9 cellular contexts compared by ENCODE assay signal in genomic region chr21:45642122-45642813, GRCh38. TPM values are rescaled to one million over a fixed set of nuclear protein-coding genes. Genes with fewer than 3 reads are reported as not detected.
DNase-seq lines count a peak whose midpoint lies in the region; ATAC-seq and TF ChIP-seq lines count a peak whose summit lies in the region.
"Had no signal": no experiment of that assay in that cellular context is flagged by ENCODE, and none has a peak within 500 bp of the region (broad histone marks: within the 10 kb centered on the region; RNA-seq: fewer than 3 reads in every experiment).

No MANE protein-coding gene starts in this region.

- H3K4me3 ChIP-seq in NT2/D1 (ENCODE audit: insufficient read length, low read depth) (peak overlapping the region; percentile 47), right cardiac atrium (ENCODE audit: low read length) (peak overlapping the region; percentile 95)
- H3K4me3 ChIP-seq: gastrocnemius medialis had no signal

- peak in 1 of 2 donors; percentile 6 for ATAC-seq in right cardiac atrium
- peak; percentile 17 for ATAC-seq in stimulated activated effector memory CD8-positive, alpha-beta T cell treated with anti-CD3 and anti-CD28 coated beads, Interleukin-12 subunit alpha, Interleukin-12 subunit beta, amount 100 ng/mL, for 72 hours
- ATAC-seq in HG03342 (IDR thresholded peaks at IDR 0.05; ENCODE audit: unreplicated experiment) = no peak
- ATAC-seq in HG03025 (IDR thresholded peaks at IDR 0.05; ENCODE audit: low FRiP score, unreplicated experiment) = no peak

- H3K27ac ChIP-seq in right cardiac atrium (ENCODE audit: low read length) = no peak overlapping the region
- H3K27ac ChIP-seq: gastrocnemius medialis had no signal

- WGBS in right cardiac atrium = 7% methylated on average over 90 of the region's 91 CpGs

- no peak overlapping the region for H3K27ac Mint-ChIP-seq in stimulated activated effector memory CD8-positive, alpha-beta T cell treated with anti-CD3 and anti-CD28 coated beads, Interleukin-12 subunit alpha, Interleukin-12 subunit beta, amount 100 ng/mL, for 72 hours
- H3K27ac Mint-ChIP-seq in type B pancreatic cell = no peak overlapping the region

- H3K27me3 ChIP-seq in NT2/D1 (ENCODE audit: insufficient read depth, insufficient read length) (peaks cover 29% of the 10 kb centered on the region), right cardiac atrium (ENCODE audit: control insufficient read depth, insufficient read depth) (no peaks in the 10 kb centered on the region)

- H3K4me1 ChIP-seq in NT2/D1 (ENCODE audit: insufficient read depth, insufficient read length) = peaks cover 28% of the 10 kb centered on the region
- no peaks in the 10 kb centered on the region for H3K4me1 ChIP-seq in right cardiac atrium (ENCODE audit: control insufficient read depth, insufficient read depth, low read length)

- H3K4me3 Mint-ChIP-seq in stimulated activated effector memory CD8-positive, alpha-beta T cell treated with anti-CD3 and anti-CD28 coated beads, Interleukin-12 subunit alpha, Interleukin-12 subunit beta, amount 100 ng/mL, for 72 hours = peak overlapping the region; percentile 25
- H3K4me3 Mint-ChIP-seq in type B pancreatic cell = no peak overlapping the region

- no peaks in the 10 kb centered on the region for H3K9me3 Mint-ChIP-seq in stimulated activated effector memory CD8-positive, alpha-beta T cell treated with anti-CD3 and anti-CD28 coated beads, Interleukin-12 subunit alpha, Interleukin-12 subunit beta, amount 100 ng/mL, for 72 hours
- peaks cover 3% of the 10 kb centered on the region for H3K9me3 Mint-ChIP-seq in type B pancreatic cell

- no peaks in the 10 kb centered on the region for H3K36me3 ChIP-seq in NT2/D1 (ENCODE audit: insufficient read depth, insufficient read length, low read length)
- H3K36me3 ChIP-seq: gastrocnemius medialis had no signal

- H3K4me1 Mint-ChIP-seq in stimulated activated effector memory CD8-positive, alpha-beta T cell treated with anti-CD3 and anti-CD28 coated beads, Interleukin-12 subunit alpha, Interleukin-12 subunit beta, amount 100 ng/mL, for 72 hours = no peaks in the 10 kb centered on the region
- no peaks in the 10 kb centered on the region for H3K4me1 Mint-ChIP-seq in type B pancreatic cell (ENCODE audit: unreplicated experiment)

- peaks cover 58% of the 10 kb centered on the region for H3K27me3 Mint-ChIP-seq in type B pancreatic cell

- DNase-seq in NCI-H2196 (lab: John Stamatoyannopoulos, UW; ENCODE audit: unreplicated experiment) = peak; percentile 54
- no peak for DNase-seq in NCI-H2196 treated with DMSO at 0.1 percent for 48 hours (lab: John Stamatoyannopoulos, UW; ENCODE audit: unreplicated experiment)
- no peak for DNase-seq in NT2/D1 (ENCODE audit: low read depth, low spot score)
- DNase-seq in right cardiac atrium = peak in 2 of 3 donors; percentile 65 to 71
- DNase-seq in stimulated activated effector memory CD8-positive, alpha-beta T cell treated with anti-CD3 and anti-CD28 coated beads, Interleukin-12 subunit alpha, Interleukin-12 subunit beta, amount 100 ng/mL, for 72 hours (ENCODE audit: low spot score in 2 of 2) = no peak
- no peak for DNase-seq in type B pancreatic cell (ENCODE audit: extremely low spot score, unreplicated experiment)

- H3K9me3 ChIP-seq in NT2/D1 (ENCODE audit: insufficient read depth, low read length) (no peaks in the 10 kb centered on the region), right cardiac atrium (ENCODE audit: control insufficient read depth, low read length) (no peaks in the 10 kb centered on the region)
- H3K9me3 ChIP-seq: gastrocnemius medialis had no signal

- H3K36me3 Mint-ChIP-seq in stimulated activated effector memory CD8-positive, alpha-beta T cell treated with anti-CD3 and anti-CD28 coated beads, Interleukin-12 subunit alpha, Interleukin-12 subunit beta, amount 100 ng/mL, for 72 hours = peaks cover 13% of the 10 kb centered on the region
- H3K36me3 Mint-ChIP-seq in type B pancreatic cell = no peaks in the 10 kb centered on the region

- TF ChIP-seq CTCF in type B pancreatic cell (conservative IDR thresholded peaks at IDR 0.05) = no peak

- H3K9ac ChIP-seq in NT2/D1 (ENCODE audit: insufficient read length, low read depth) = peak overlapping the region; percentile 66

- intact Hi-C loops in right cardiac atrium (cut with DNase I) = no loop called here

RNA-seq across cellular contexts. Expression of gene PCBP3, which starts 1.3 kb away (rescaled TPM):
- total RNA-seq in right cardiac atrium (1 to 10 TPM; 1.2 to 4.9 (median 3.9) TPM), type B pancreatic cell (ENCODE audit: low replicate concordance) (2.1 and 5.5 TPM in 2 replicates)
- 1.6 TPM for polyA plus RNA-seq in right cardiac atrium

Comparison
In these comparisons a context has a peak if more than half of its experiments do, and no peak if none do; other contexts are left out.
1. DNase-seq: peak in NCI-H2196 (single experiment) and right cardiac atrium (2 of 3); none in NCI-H2196 treated with DMSO at 0.1 percent for 48 hours (single experiment), NT2/D1 (single experiment), stimulated activated effector memory CD8-positive, alpha-beta T cell treated with anti-CD3 and anti-CD28 coated beads, Interleukin-12 subunit alpha, Interleukin-12 subunit beta, amount 100 ng/mL, for 72 hours (0 of 2) and type B pancreatic cell (single experiment).